ENCODE assay signal across 1 cellular context in the genomic region with DNA sequence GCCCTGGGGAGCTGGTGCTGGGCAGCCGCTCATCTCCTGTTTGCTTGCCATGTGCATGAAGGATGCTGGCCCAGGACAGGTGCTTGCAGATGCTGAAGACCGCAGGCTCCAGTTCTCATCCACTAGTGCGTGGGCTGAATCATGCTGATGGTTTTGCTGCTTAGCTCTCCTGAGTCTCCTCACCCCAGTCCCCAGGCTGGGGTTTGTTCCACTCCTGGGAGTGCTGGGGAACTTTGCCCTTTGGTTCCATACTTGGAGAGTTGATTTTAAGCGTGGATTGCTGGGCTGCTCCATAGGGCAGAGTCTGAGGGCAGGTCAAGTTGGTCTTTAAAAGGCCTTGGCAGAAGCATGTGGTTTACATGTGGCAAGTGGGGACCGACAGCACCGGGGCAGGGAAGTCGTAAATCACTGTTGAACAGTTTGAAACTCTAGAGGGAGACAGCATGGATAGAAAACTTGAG.
TF ChIP-seq lines count a peak whose summit lies in the region.

No MANE protein-coding gene starts in this region.

TF ChIP-seq in HepG2, 621 proteins besides CTCF, POLR2A, EP300 and RAD21 (continued from another document and continues in another):
- TF ChIP-seq, protein P1, sequence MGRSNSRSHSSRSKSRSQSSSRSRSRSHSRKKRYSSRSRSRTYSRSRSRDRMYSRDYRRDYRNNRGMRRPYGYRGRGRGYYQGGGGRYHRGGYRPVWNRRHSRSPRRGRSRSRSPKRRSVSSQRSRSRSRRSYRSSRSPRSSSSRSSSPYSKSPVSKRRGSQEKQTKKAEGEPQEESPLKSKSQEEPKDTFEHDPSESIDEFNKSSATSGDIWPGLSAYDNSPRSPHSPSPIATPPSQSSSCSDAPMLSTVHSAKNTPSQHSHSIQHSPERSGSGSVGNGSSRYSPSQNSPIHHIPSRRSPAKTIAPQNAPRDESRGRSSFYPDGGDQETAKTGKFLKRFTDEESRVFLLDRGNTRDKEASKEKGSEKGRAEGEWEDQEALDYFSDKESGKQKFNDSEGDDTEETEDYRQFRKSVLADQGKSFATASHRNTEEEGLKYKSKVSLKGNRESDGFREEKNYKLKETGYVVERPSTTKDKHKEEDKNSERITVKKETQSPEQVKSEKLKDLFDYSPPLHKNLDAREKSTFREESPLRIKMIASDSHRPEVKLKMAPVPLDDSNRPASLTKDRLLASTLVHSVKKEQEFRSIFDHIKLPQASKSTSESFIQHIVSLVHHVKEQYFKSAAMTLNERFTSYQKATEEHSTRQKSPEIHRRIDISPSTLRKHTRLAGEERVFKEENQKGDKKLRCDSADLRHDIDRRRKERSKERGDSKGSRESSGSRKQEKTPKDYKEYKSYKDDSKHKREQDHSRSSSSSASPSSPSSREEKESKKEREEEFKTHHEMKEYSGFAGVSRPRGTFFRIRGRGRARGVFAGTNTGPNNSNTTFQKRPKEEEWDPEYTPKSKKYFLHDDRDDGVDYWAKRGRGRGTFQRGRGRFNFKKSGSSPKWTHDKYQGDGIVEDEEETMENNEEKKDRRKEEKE (IDR thresholded peaks at IDR 0.05): no peak
- TF ChIP-seq ZNF501 (CRISPR knock-in tag; IDR thresholded peaks at IDR 0.05) (no peak), ELF4 (CRISPR knock-in tag; IDR thresholded peaks at IDR 0.05; ENCODE audit: borderline replicate concordance) (no peak), SNAPC2 (CRISPR knock-in tag; IDR thresholded peaks at IDR 0.05) (no peak), ZNF556 (CRISPR knock-in tag; IDR thresholded peaks at IDR 0.05; ENCODE audit: borderline replicate concordance) (no peak), ZNF264 (CRISPR knock-in tag; IDR thresholded peaks at IDR 0.05) (0 out of 2 replicates have a peak, but pooled peaks have one; percentile 55), SOX5 (CRISPR knock-in tag; IDR thresholded peaks at IDR 0.05; ENCODE audit: borderline replicate concordance) (peak; percentile 56; the same call in 1 of the 2 replicates), ZNF781 (CRISPR knock-in tag; IDR thresholded peaks at IDR 0.05; ENCODE audit: borderline replicate concordance, not compliant biosample characterization) (peak; percentile 62), ZNF251 (CRISPR knock-in tag; IDR thresholded peaks at IDR 0.05) (no peak), HNF4G (IDR thresholded peaks at IDR 0.05; ENCODE audit: borderline replicate concordance, low read depth, low read length) (peak; percentile 79), HNF4G (CRISPR knock-in tag; IDR thresholded peaks at IDR 0.05; ENCODE audit: borderline replicate concordance, low read depth) (peak; percentile 66; the same call in 1 of the 2 replicates), ATF7-NPFF (CRISPR knock-in tag; IDR thresholded peaks at IDR 0.05; ENCODE audit: low read depth) (no peak), CENPX (CRISPR knock-in tag; IDR thresholded peaks at IDR 0.05) (no peak), ZNF414 (CRISPR knock-in tag; IDR thresholded peaks at IDR 0.05) (no peak), TSC22D2 (CRISPR knock-in tag; IDR thresholded peaks at IDR 0.05; ENCODE audit: borderline replicate concordance) (0 out of 2 replicates have a peak, but pooled peaks have one; percentile 29), RBM39 (IDR thresholded peaks at IDR 0.05; ENCODE audit: low read depth, low read length, poor library complexity, severe bottlenecking) (no peak), GMEB2 (CRISPR knock-in tag; IDR thresholded peaks at IDR 0.05; ENCODE audit: low read depth) (no peak), ATF1 (CRISPR knock-in tag; IDR thresholded peaks at IDR 0.05) (peak; percentile 36; the same call in 1 of the 2 replicates), FLYWCH1 (CRISPR knock-in tag; IDR thresholded peaks at IDR 0.05) (peak; percentile 66; the same call in 1 of the 2 replicates), ZNF280D (CRISPR knock-in tag; IDR thresholded peaks at IDR 0.05) (peak; percentile 67; the same call in 1 of the 2 replicates), THAP7 (CRISPR knock-in tag; IDR thresholded peaks at IDR 0.05) (no peak), MYC (CRISPR knock-in tag; IDR thresholded peaks at IDR 0.05; ENCODE audit: borderline replicate concordance) (peak; percentile 78), ZNF512B (CRISPR knock-in tag; IDR thresholded peaks at IDR 0.05; ENCODE audit: borderline replicate concordance) (no peak), ELF1 (CRISPR knock-in tag; IDR thresholded peaks at IDR 0.05) (no peak), SRSF4 (IDR thresholded peaks at IDR 0.05; ENCODE audit: low read depth, low read length, poor library complexity, severe bottlenecking) (no peak), ZNF260 (CRISPR knock-in tag; IDR thresholded peaks at IDR 0.05; ENCODE audit: borderline replicate concordance, low read depth) (no peak), MED1 (CRISPR knock-in tag; IDR thresholded peaks at IDR 0.05) (peak; percentile 75), TAF1 (CRISPR knock-in tag; IDR thresholded peaks at IDR 0.05) (no peak), ZNF563 (CRISPR knock-in tag; IDR thresholded peaks at IDR 0.05) (peak; percentile 59; the same call in 1 of the 2 replicates), CEBPG (CRISPR knock-in tag; IDR thresholded peaks at IDR 0.05) (no peak), TOPORS (CRISPR knock-in tag; IDR thresholded peaks at IDR 0.05) (no peak), ATM (IDR thresholded peaks at IDR 0.05; ENCODE audit: borderline replicate concordance) (no peak), CAMTA2 (CRISPR knock-in tag; IDR thresholded peaks at IDR 0.05; ENCODE audit: borderline replicate concordance) (no peak), ZNF878 (CRISPR knock-in tag; IDR thresholded peaks at IDR 0.05) (no peak)
- TF ChIP-seq, protein P2, sequence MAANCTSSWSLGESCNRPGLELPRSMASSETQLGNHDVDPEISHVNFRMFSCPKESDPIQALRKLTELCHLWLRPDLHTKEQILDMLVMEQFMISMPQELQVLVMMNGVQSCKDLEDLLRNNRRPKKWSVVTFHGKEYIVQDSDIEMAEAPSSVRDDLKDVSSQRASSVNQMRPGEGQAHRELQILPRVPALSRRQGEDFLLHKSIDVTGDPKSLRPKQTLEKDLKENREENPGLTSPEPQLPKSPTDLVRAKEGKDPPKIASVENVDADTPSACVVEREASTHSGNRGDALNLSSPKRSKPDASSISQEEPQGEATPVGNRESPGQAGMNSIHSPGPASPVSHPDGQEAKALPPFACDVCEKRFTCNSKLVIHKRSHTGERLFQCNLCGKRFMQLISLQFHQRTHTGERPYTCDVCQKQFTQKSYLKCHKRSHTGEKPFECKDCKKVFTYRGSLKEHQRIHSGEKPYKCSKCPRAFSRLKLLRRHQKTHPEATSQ (CRISPR knock-in tag; IDR thresholded peaks at IDR 0.05; ENCODE audit: borderline replicate concordance): no peak
- TF ChIP-seq, protein P3, sequence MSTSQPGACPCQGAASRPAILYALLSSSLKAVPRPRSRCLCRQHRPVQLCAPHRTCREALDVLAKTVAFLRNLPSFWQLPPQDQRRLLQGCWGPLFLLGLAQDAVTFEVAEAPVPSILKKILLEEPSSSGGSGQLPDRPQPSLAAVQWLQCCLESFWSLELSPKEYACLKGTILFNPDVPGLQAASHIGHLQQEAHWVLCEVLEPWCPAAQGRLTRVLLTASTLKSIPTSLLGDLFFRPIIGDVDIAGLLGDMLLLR (CRISPR knock-in tag; IDR thresholded peaks at IDR 0.05): no peak
- TF ChIP-seq, protein P4, sequence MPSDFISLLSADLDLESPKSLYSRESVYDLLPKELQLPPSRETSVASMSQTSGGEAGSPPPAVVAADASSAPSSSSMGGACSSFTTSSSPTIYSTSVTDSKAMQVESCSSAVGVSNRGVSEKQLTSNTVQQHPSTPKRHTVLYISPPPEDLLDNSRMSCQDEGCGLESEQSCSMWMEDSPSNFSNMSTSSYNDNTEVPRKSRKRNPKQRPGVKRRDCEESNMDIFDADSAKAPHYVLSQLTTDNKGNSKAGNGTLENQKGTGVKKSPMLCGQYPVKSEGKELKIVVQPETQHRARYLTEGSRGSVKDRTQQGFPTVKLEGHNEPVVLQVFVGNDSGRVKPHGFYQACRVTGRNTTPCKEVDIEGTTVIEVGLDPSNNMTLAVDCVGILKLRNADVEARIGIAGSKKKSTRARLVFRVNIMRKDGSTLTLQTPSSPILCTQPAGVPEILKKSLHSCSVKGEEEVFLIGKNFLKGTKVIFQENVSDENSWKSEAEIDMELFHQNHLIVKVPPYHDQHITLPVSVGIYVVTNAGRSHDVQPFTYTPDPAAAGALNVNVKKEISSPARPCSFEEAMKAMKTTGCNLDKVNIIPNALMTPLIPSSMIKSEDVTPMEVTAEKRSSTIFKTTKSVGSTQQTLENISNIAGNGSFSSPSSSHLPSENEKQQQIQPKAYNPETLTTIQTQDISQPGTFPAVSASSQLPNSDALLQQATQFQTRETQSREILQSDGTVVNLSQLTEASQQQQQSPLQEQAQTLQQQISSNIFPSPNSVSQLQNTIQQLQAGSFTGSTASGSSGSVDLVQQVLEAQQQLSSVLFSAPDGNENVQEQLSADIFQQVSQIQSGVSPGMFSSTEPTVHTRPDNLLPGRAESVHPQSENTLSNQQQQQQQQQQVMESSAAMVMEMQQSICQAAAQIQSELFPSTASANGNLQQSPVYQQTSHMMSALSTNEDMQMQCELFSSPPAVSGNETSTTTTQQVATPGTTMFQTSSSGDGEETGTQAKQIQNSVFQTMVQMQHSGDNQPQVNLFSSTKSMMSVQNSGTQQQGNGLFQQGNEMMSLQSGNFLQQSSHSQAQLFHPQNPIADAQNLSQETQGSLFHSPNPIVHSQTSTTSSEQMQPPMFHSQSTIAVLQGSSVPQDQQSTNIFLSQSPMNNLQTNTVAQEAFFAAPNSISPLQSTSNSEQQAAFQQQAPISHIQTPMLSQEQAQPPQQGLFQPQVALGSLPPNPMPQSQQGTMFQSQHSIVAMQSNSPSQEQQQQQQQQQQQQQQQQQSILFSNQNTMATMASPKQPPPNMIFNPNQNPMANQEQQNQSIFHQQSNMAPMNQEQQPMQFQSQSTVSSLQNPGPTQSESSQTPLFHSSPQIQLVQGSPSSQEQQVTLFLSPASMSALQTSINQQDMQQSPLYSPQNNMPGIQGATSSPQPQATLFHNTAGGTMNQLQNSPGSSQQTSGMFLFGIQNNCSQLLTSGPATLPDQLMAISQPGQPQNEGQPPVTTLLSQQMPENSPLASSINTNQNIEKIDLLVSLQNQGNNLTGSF (CRISPR knock-in tag; IDR thresholded peaks at IDR 0.05): no peak
